1 cellular context compared by ENCODE assay signal in the genomic region with DNA sequence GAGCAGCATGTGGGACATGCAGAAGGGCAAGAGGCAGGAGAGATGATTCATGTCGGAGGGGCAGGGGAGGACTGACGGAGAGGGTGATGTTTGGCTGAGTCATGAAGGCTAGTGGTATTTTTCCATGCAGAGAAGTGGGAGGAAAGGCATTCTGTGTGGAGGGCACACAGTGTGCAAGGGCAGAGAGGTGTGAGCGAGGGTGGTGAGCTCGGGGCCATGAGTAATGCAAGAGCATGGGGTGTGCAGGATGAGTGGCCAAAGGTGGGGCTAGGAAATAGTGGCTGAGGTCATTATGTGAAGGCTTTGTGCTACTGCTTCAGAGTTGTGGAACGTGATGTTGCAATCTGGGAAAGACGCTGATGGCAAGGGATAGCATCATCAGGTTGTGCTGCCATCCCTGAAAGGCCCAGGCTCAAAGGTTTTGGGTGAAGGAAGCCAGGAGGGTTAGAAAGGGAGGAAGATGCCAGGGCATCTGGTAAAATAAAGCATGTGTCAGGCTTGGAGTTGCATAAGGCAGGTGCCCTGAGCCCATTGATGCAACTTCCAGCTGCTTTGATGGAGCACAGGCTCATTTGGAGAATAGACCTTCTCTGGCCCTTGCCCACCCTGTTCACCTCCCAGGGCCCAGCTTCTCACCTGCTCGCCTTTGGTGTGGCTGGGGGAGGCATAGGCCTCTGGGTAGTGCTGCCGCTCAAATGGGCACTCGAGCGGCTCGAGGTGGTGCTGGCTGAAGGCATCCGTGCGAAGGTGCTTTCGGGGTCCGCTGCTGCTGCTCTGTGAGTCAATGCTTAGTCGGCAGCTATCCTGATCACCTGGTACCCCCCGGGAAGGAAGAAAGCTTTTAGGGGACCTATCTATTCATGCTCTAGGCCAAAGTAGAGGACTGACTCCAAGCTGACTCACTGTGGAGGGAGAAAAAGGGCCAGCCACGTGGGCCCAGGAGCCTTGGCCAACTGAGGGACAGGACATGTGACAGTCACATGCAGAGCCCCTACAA.
TF ChIP-seq lines count a peak whose summit lies in the region.

No MANE protein-coding gene starts in this region.

TF ChIP-seq in HepG2, 621 proteins besides CTCF, POLR2A, EP300 and RAD21 (continued from another document and continues in another):
- TF ChIP-seq, protein P1, sequence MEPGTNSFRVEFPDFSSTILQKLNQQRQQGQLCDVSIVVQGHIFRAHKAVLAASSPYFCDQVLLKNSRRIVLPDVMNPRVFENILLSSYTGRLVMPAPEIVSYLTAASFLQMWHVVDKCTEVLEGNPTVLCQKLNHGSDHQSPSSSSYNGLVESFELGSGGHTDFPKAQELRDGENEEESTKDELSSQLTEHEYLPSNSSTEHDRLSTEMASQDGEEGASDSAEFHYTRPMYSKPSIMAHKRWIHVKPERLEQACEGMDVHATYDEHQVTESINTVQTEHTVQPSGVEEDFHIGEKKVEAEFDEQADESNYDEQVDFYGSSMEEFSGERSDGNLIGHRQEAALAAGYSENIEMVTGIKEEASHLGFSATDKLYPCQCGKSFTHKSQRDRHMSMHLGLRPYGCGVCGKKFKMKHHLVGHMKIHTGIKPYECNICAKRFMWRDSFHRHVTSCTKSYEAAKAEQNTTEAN (CRISPR knock-in tag; conservative IDR thresholded peaks at IDR 0.05) = peak; percentile 98
- TF ChIP-seq ZNF775 (CRISPR knock-in tag; IDR thresholded peaks at IDR 0.05; ENCODE audit: borderline replicate concordance) (no peak), ZKSCAN5 (CRISPR knock-in tag; IDR thresholded peaks at IDR 0.05) (no peak), MAF1 (CRISPR knock-in tag; IDR thresholded peaks at IDR 0.05; ENCODE audit: borderline replicate concordance) (no peak), NCOA1 (CRISPR knock-in tag; IDR thresholded peaks at IDR 0.05) (no peak), NBN (conservative IDR thresholded peaks at IDR 0.05) (no peak), ZNF160 (CRISPR knock-in tag; IDR thresholded peaks at IDR 0.05) (no peak), ZNF549 (CRISPR knock-in tag; IDR thresholded peaks at IDR 0.05) (no peak), ZNF7 (CRISPR knock-in tag; IDR thresholded peaks at IDR 0.05) (no peak), EHMT2 (IDR thresholded peaks at IDR 0.05; ENCODE audit: borderline replicate concordance, low read depth, low read length) (no peak), FOXJ3 (CRISPR knock-in tag; IDR thresholded peaks at IDR 0.05; ENCODE audit: borderline replicate concordance) (no peak), HIVEP1 (CRISPR knock-in tag; IDR thresholded peaks at IDR 0.05) (no peak), ZNF138 (CRISPR knock-in tag; IDR thresholded peaks at IDR 0.05; ENCODE audit: low read depth) (no peak), SNRNP70 (IDR thresholded peaks at IDR 0.05; ENCODE audit: low read depth, low read length) (no peak), GLI4 (CRISPR knock-in tag; IDR thresholded peaks at IDR 0.05; ENCODE audit: borderline replicate concordance) (no peak), SP2 (CRISPR knock-in tag; IDR thresholded peaks at IDR 0.05) (no peak), BRD4 (CRISPR knock-in tag; IDR thresholded peaks at IDR 0.05) (no peak), ZNF563 (CRISPR knock-in tag; IDR thresholded peaks at IDR 0.05) (0 out of 2 replicates have a peak, but pooled peaks have one; percentile 30), AGO1 (IDR thresholded peaks at IDR 0.05; ENCODE audit: low read depth, low read length, poor library complexity, severe bottlenecking) (no peak), ZNF672 (CRISPR knock-in tag; IDR thresholded peaks at IDR 0.05) (no peak), NCOA2 (CRISPR knock-in tag; IDR thresholded peaks at IDR 0.05) (peak; percentile 63), ZSCAN20 (CRISPR knock-in tag; IDR thresholded peaks at IDR 0.05; ENCODE audit: borderline replicate concordance) (no peak), ZBTB21 (CRISPR knock-in tag; IDR thresholded peaks at IDR 0.05) (peak; percentile 86), TEAD2 (CRISPR knock-in tag; IDR thresholded peaks at IDR 0.05) (no peak), FLYWCH1 (CRISPR knock-in tag; IDR thresholded peaks at IDR 0.05) (no peak), RFXAP (CRISPR knock-in tag; IDR thresholded peaks at IDR 0.05; ENCODE audit: borderline replicate concordance) (no peak), ZKSCAN1 (IDR thresholded peaks at IDR 0.05; ENCODE audit: low read length) (peak; percentile 43; the same call in 1 of the 2 replicates)
- TF ChIP-seq, protein P2, sequence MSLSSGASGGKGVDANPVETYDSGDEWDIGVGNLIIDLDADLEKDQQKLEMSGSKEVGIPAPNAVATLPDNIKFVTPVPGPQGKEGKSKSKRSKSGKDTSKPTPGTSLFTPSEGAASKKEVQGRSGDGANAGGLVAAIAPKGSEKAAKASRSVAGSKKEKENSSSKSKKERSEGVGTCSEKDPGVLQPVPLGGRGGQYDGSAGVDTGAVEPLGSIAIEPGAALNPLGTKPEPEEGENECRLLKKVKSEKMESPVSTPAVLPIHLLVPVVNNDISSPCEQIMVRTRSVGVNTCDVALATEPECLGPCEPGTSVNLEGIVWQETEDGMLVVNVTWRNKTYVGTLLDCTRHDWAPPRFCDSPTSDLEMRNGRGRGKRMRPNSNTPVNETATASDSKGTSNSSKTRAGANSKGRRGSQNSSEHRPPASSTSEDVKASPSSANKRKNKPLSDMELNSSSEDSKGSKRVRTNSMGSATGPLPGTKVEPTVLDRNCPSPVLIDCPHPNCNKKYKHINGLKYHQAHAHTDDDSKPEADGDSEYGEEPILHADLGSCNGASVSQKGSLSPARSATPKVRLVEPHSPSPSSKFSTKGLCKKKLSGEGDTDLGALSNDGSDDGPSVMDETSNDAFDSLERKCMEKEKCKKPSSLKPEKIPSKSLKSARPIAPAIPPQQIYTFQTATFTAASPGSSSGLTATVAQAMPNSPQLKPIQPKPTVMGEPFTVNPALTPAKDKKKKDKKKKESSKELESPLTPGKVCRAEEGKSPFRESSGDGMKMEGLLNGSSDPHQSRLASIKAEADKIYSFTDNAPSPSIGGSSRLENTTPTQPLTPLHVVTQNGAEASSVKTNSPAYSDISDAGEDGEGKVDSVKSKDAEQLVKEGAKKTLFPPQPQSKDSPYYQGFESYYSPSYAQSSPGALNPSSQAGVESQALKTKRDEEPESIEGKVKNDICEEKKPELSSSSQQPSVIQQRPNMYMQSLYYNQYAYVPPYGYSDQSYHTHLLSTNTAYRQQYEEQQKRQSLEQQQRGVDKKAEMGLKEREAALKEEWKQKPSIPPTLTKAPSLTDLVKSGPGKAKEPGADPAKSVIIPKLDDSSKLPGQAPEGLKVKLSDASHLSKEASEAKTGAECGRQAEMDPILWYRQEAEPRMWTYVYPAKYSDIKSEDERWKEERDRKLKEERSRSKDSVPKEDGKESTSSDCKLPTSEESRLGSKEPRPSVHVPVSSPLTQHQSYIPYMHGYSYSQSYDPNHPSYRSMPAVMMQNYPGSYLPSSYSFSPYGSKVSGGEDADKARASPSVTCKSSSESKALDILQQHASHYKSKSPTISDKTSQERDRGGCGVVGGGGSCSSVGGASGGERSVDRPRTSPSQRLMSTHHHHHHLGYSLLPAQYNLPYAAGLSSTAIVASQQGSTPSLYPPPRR (CRISPR knock-in tag; IDR thresholded peaks at IDR 0.05; ENCODE audit: borderline replicate concordance) = no peak
- TF ChIP-seq, protein P3, sequence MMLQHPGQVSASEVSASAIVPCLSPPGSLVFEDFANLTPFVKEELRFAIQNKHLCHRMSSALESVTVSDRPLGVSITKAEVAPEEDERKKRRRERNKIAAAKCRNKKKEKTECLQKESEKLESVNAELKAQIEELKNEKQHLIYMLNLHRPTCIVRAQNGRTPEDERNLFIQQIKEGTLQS (CRISPR knock-in tag; IDR thresholded peaks at IDR 0.05) = 0 out of 2 replicates have a peak, but pooled peaks have one; percentile 40
- TF ChIP-seq, protein P4, sequence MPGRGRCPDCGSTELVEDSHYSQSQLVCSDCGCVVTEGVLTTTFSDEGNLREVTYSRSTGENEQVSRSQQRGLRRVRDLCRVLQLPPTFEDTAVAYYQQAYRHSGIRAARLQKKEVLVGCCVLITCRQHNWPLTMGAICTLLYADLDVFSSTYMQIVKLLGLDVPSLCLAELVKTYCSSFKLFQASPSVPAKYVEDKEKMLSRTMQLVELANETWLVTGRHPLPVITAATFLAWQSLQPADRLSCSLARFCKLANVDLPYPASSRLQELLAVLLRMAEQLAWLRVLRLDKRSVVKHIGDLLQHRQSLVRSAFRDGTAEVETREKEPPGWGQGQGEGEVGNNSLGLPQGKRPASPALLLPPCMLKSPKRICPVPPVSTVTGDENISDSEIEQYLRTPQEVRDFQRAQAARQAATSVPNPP (CRISPR knock-in tag; IDR thresholded peaks at IDR 0.05) = no peak
- TF ChIP-seq, protein P5, sequence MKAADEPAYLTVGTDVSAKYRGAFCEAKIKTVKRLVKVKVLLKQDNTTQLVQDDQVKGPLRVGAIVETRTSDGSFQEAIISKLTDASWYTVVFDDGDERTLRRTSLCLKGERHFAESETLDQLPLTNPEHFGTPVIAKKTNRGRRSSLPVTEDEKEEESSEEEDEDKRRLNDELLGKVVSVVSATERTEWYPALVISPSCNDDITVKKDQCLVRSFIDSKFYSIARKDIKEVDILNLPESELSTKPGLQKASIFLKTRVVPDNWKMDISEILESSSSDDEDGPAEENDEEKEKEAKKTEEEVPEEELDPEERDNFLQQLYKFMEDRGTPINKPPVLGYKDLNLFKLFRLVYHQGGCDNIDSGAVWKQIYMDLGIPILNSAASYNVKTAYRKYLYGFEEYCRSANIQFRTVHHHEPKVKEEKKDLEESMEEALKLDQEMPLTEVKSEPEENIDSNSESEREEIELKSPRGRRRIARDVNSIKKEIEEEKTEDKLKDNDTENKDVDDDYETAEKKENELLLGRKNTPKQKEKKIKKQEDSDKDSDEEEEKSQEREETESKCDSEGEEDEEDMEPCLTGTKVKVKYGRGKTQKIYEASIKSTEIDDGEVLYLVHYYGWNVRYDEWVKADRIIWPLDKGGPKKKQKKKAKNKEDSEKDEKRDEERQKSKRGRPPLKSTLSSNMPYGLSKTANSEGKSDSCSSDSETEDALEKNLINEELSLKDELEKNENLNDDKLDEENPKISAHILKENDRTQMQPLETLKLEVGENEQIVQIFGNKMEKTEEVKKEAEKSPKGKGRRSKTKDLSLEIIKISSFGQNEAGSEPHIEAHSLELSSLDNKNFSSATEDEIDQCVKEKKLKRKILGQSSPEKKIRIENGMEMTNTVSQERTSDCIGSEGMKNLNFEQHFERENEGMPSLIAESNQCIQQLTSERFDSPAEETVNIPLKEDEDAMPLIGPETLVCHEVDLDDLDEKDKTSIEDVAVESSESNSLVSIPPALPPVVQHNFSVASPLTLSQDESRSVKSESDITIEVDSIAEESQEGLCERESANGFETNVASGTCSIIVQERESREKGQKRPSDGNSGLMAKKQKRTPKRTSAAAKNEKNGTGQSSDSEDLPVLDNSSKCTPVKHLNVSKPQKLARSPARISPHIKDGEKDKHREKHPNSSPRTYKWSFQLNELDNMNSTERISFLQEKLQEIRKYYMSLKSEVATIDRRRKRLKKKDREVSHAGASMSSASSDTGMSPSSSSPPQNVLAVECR (CRISPR knock-in tag; IDR thresholded peaks at IDR 0.05; ENCODE audit: borderline replicate concordance) = no peak
- TF ChIP-seq, protein P6, sequence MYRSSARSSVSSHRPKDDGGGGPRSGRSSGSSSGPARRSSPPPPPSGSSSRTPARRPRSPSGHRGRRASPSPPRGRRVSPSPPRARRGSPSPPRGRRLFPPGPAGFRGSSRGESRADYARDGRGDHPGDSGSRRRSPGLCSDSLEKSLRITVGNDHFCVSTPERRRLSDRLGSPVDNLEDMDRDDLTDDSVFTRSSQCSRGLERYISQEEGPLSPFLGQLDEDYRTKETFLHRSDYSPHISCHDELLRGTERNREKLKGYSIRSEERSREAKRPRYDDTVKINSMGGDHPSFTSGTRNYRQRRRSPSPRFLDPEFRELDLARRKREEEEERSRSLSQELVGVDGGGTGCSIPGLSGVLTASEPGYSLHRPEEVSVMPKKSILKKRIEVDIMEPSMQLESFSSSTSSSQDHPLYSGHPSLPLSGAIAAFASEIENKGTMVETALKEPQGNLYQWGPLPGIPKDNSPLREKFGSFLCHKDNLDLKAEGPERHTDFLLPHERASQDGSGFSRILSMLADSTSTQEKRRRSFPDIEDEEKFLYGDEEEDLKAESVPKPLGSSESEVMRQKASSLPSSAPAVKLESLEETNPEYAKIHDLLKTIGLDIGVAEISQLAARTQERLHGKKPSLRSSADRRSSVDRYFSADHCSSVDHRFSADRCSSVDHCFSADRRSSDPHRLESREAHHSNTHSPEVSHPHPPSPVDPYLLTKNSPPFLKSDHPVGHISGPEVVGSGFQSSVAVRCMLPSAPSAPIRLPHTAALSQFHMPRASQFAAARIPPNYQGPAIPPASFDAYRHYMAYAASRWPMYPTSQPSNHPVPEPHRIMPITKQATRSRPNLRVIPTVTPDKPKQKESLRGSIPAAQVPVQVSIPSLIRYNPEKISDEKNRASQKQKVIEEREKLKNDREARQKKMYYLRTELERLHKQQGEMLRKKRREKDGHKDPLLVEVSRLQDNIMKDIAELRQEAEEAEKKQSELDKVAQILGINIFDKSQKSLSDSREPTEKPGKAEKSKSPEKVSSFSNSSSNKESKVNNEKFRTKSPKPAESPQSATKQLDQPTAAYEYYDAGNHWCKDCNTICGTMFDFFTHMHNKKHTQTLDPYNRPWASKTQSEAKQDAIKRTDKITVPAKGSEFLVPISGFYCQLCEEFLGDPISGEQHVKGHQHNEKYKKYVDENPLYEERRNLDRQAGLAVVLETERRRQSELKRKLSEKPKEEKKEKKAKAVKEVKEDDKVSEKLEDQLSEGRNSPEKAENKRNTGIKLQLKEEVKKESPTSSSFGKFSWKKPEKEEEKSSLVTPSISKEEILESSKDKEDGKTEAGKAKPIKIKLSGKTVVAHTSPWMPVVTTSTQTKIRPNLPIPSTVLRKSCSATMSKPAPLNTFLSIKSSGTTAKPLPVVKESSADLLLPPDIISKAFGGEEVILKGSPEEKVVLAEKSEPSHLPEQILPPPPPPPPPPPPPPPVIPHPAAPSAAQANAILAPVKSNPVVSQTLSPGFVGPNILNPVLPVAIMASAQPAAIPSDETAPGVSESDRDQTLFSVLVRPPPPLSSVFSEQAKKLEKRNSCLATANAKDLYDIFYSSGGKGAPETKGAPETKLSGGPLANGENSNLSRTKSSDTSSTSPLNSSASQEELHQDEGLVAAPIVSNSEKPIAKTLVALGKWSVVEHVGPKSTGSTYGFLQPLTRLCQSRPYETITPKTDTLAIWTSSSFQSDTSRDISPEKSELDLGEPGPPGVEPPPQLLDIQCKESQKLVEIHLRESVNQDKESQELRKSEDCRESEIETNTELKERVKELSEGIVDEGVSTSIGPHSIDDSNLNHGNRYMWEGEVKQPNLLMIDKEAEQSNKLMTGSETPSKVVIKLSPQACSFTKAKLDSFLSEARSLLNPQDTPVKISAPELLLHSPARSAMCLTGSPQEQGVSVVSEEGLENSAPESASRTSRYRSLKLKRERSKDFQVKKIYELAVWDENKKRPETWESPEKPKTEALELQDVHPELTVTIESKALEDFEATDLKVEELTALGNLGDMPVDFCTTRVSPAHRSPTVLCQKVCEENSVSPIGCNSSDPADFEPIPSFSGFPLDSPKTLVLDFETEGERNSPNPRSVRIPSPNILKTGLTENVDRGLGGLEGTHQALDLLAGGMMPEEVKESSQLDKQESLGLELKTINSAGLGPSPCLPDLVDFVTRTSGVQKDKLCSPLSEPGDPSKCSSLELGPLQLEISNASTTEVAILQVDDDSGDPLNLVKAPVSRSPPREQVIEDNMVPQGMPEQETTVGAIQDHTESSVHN (CRISPR knock-in tag; IDR thresholded peaks at IDR 0.05) = no peak
- TF ChIP-seq, protein P7, sequence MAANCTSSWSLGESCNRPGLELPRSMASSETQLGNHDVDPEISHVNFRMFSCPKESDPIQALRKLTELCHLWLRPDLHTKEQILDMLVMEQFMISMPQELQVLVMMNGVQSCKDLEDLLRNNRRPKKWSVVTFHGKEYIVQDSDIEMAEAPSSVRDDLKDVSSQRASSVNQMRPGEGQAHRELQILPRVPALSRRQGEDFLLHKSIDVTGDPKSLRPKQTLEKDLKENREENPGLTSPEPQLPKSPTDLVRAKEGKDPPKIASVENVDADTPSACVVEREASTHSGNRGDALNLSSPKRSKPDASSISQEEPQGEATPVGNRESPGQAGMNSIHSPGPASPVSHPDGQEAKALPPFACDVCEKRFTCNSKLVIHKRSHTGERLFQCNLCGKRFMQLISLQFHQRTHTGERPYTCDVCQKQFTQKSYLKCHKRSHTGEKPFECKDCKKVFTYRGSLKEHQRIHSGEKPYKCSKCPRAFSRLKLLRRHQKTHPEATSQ (CRISPR knock-in tag; IDR thresholded peaks at IDR 0.05; ENCODE audit: borderline replicate concordance) = no peak
